In the genomic region with DNA sequence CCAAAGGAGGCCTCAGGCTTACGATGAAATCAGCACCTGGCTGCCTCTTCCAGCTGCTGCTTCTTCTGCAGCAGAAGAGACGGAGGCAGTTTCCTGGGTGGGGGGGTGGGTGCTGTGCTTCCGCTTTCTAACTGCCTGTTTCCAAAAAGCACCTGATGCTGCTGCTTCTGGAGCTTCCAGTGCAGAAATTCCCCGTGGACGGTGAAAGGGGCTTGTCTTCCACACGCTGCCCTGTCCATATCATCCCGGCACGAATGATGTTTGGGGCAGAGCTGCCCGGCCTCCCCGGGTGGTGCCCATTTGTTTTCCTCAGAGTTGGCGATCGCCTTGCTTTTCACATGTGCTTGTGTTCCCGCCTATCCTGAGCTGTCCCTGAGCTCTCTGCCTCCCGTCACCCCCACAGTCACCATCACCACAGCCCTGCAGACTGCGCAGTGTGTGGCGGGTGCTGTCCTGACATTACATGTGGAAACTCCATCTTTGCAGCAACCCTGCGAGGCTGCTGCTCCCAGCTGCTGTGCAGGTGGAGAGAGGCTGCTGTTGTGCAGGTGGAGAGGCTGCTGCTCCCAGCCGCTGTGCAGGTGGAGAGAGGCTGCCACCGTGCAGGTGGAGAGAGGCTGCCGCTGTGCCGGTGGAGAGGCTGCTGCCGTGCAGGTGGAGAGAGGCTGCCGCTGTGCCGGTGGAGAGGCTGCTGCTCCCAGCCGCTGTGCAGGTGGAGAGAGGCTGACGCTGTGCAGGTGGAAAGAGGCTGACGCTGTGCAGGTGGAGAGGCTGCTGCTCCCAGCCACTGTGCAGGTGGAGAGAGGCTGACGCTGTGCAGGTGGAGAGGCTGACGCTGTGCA, we compare ENCODE assay signal across 1 cellular context.
TF ChIP-seq lines count a peak whose summit lies in the region.

No MANE protein-coding gene starts in this region.

TF ChIP-seq in GM23338, 12 proteins besides CTCF, POLR2A, EP300 and RAD21 (continued from another document):
- TF ChIP-seq, protein P1, sequence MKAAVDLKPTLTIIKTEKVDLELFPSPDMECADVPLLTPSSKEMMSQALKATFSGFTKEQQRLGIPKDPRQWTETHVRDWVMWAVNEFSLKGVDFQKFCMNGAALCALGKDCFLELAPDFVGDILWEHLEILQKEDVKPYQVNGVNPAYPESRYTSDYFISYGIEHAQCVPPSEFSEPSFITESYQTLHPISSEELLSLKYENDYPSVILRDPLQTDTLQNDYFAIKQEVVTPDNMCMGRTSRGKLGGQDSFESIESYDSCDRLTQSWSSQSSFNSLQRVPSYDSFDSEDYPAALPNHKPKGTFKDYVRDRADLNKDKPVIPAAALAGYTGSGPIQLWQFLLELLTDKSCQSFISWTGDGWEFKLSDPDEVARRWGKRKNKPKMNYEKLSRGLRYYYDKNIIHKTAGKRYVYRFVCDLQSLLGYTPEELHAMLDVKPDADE (IDR thresholded peaks at IDR 0.05) = no peak
- TF ChIP-seq ZNF331 (CRISPR knock-in tag; IDR thresholded peaks at IDR 0.05; ENCODE audit: low read depth) (no peak), REST (IDR thresholded peaks at IDR 0.05; ENCODE audit: unreplicated experiment) (no peak), JUNB (IDR thresholded peaks at IDR 0.05; ENCODE audit: unreplicated experiment) (no peak), POLR2AphosphoS5 (IDR thresholded peaks at IDR 0.05; ENCODE audit: low read depth) (no peak), CREB1 (CRISPR knock-in tag; IDR thresholded peaks at IDR 0.05; ENCODE audit: low read depth) (no peak), ZNF114 (CRISPR knock-in tag; IDR thresholded peaks at IDR 0.05) (no peak), ZNF462 (CRISPR knock-in tag; IDR thresholded peaks at IDR 0.05) (no peak)
TF ChIP-seq in GM23338: peak in this region for 0.
